Comparison of ENCODE assay signal across 7 cellular contexts in genomic region chr12:121628037-121628436, GRCh38. TPM values are rescaled to one million over a fixed set of nuclear protein-coding genes. Genes with fewer than 3 reads are reported as not detected.
DNase-seq lines count a peak whose midpoint lies in the region; ATAC-seq and TF ChIP-seq lines count a peak whose summit lies in the region.

No MANE protein-coding gene starts in this region.

- H2AFZ ChIP-seq in hepatocyte, result peak overlapping the region; percentile 84

- H4K20me1 ChIP-seq in hepatocyte (ENCODE audit: insufficient read depth, poor library complexity, severe bottlenecking), result no peaks in the 10 kb centered on the region

- H3K9ac ChIP-seq in HUES64 (ENCODE audit: low read depth, low read length), result no peak overlapping the region

- peak overlapping the region; percentile 98 for H3K4me2 ChIP-seq in hepatocyte

- TF ChIP-seq CTCF in hepatocyte (IDR thresholded peaks at IDR 0.05; ENCODE audit: poor library complexity), result no peak

- H3K9me3 ChIP-seq in HUES64 (ENCODE audit: insufficient read depth, low read depth, low read length) (no peaks in the 10 kb centered on the region), hepatocyte (ENCODE audit: low read depth) (no peaks in the 10 kb centered on the region)

- H3K27me3 Mint-ChIP-seq in stimulated activated memory B cell treated with anti-CD40 and anti-IgM and Interleukin-4, amounts not matched to agents 10 μg/mL and 1 μg/mL and 100 μg/mL, for 72 hours, result no peaks in the 10 kb centered on the region

- H3K4me1 ChIP-seq in HUES64 (ENCODE audit: insufficient read depth, low read length), result peaks cover 38% of the 10 kb centered on the region
- peaks cover 34% of the 10 kb centered on the region for H3K4me1 ChIP-seq in hepatocyte (ENCODE audit: insufficient read depth)

- 37% methylated on average over 7 of the region's 8 CpGs for WGBS in HUES64
- WGBS in hepatocyte (ENCODE audit: low lambda C conversion rate, missing lambda C conversion rate), result 39% methylated on average over 8 of the region's 8 CpGs

- H3K79me2 ChIP-seq in hepatocyte, result peaks cover 45% of the 10 kb centered on the region

- H3K27ac ChIP-seq in HUES64 (ENCODE audit: low read depth, low read length) (no peak overlapping the region), hepatocyte (peak overlapping the region; percentile 99)

- no peaks in the 10 kb centered on the region for H3K9me3 Mint-ChIP-seq in stimulated activated memory B cell treated with anti-CD40 and anti-IgM and Interleukin-4, amounts not matched to agents 10 μg/mL and 1 μg/mL and 100 μg/mL, for 72 hours

- no peaks in the 10 kb centered on the region for H3K9me2 ChIP-seq in hepatocyte (replicated peaks; ENCODE audit: insufficient read depth)

- no peak for ATAC-seq in stimulated activated memory B cell treated with anti-CD40 and anti-IgM and Interleukin-4, amounts not matched to agents 10 μg/mL and 1 μg/mL and 100 μg/mL, for 72 hours
- ATAC-seq in GM21737 (IDR thresholded peaks at IDR 0.05; ENCODE audit: unreplicated experiment), result no peak

- peak overlapping the region; percentile 96 for H3K4me3 ChIP-seq in HUES64 (ENCODE audit: low read length)
- H3K4me3 ChIP-seq in hepatocyte, result peak overlapping the region; percentile 93

- H3K36me3 Mint-ChIP-seq in stimulated activated memory B cell treated with anti-CD40 and anti-IgM and Interleukin-4, amounts not matched to agents 10 μg/mL and 1 μg/mL and 100 μg/mL, for 72 hours, result peaks cover 21% of the 10 kb centered on the region

- peak overlapping the region; percentile 98 for H3K27ac Mint-ChIP-seq in stimulated activated memory B cell treated with anti-CD40 and anti-IgM and Interleukin-4, amounts not matched to agents 10 μg/mL and 1 μg/mL and 100 μg/mL, for 72 hours

- peak; percentile 43 to 48 for DNase-seq in activated CD4-positive, alpha-beta T cell treated with anti-CD3 and anti-CD28 coated beads, Interleukin-2, amount 50 U/mL, for 48 hours
- DNase-seq in hepatocyte (ENCODE audit: low spot score), result peak; percentile 74
- no peak for DNase-seq in NCI-H1417 treated with DMSO at 0.1 percent for 48 hours (lab: John Stamatoyannopoulos, UW)
- no peak for DNase-seq in AG20443 (ENCODE audit: low spot score)

- peaks cover 74% of the 10 kb centered on the region for H3K4me1 Mint-ChIP-seq in stimulated activated memory B cell treated with anti-CD40 and anti-IgM and Interleukin-4, amounts not matched to agents 10 μg/mL and 1 μg/mL and 100 μg/mL, for 72 hours

- H3K27me3 ChIP-seq in HUES64 (ENCODE audit: insufficient read depth, low read length) (no peaks in the 10 kb centered on the region), hepatocyte (no peaks in the 10 kb centered on the region)

- peaks cover 4% of the 10 kb centered on the region; the same call in 1 of the 2 replicates for H3K36me3 ChIP-seq in HUES64 (ENCODE audit: insufficient read depth, low read length)
- no peaks in the 10 kb centered on the region for H3K36me3 ChIP-seq in hepatocyte (replicated peaks; ENCODE audit: insufficient read depth, low read depth)

- peak overlapping the region; percentile 97 for H3K4me3 Mint-ChIP-seq in stimulated activated memory B cell treated with anti-CD40 and anti-IgM and Interleukin-4, amounts not matched to agents 10 μg/mL and 1 μg/mL and 100 μg/mL, for 72 hours

RNA-seq across cellular contexts. Expression of gene ORAI1, which starts 1.7 kb away (rescaled TPM):
- polyA plus RNA-seq in HUES64 (2013, experiment 1 of 2), result 14.5 TPM
- 15.8 TPM for polyA plus RNA-seq in HUES64 (2013, experiment 2 of 2)
- total RNA-seq in hepatocyte, result 15.0 and 16.2 TPM in 2 replicates
- polyA plus RNA-seq in hepatocyte, result 30.9 and 39.1 TPM in 2 replicates

RNA-seq across cellular contexts. Expression of gene MORN3, which starts 41.4 kb away (rescaled TPM):
- polyA plus RNA-seq in HUES64 (2013, experiment 1 of 2), result 0.25 TPM
- polyA plus RNA-seq in HUES64 (2013, experiment 2 of 2), result 0.32 TPM
- total RNA-seq in hepatocyte, result 0.27 and 0.68 TPM in 2 replicates
- 0.10 and 1.3 TPM in 2 replicates for polyA plus RNA-seq in hepatocyte

RNA-seq across cellular contexts. Expression of gene KDM2B, which starts 47.2 kb away (rescaled TPM):
- polyA plus RNA-seq in HUES64 (2013, experiment 1 of 2), result 83.7 TPM
- polyA plus RNA-seq in HUES64 (2013, experiment 2 of 2), result 82.7 TPM
- 18.8 and 22.7 TPM in 2 replicates for total RNA-seq in hepatocyte
- 13.6 and 18.9 TPM in 2 replicates for polyA plus RNA-seq in hepatocyte

Comparison
In these comparisons a context has a peak if more than half of its experiments do, and no peak if none do; other contexts are left out.
1. DNase-seq: peak in activated CD4-positive, alpha-beta T cell treated with anti-CD3 and anti-CD28 coated beads, Interleukin-2, amount 50 U/mL, for 48 hours (2 of 2) and hepatocyte (single experiment); none in NCI-H1417 treated with DMSO at 0.1 percent for 48 hours (single experiment) and AG20443 (single experiment).